In genomic region chr3:134656211-134656800, GRCh38 we compare ENCODE assay signal across 20 cellular contexts. TPM values are rescaled to one million over a fixed set of nuclear protein-coding genes. Genes with fewer than 3 reads are reported as not detected.
"Had no signal": no experiment of that assay in that cellular context is flagged by ENCODE, and none has a peak within 500 bp of the region (broad histone marks: within the 10 kb centered on the region; RNA-seq: fewer than 3 reads in every experiment).

No MANE protein-coding gene starts in this region.

- H3K27me3 ChIP-seq: ascending aorta, brain microvascular endothelial cell, gastrocnemius medialis, right lobe of liver had no signal

- H3K36me3 ChIP-seq: ascending aorta, brain microvascular endothelial cell, gastrocnemius medialis, right lobe of liver, WERI-Rb-1 had no signal

- H3K9me3 Mint-ChIP-seq: activated CD4-positive, alpha-beta T cell treated with anti-CD3 and anti-CD28 coated beads, Interleukin-2, amount 10 ng/mL, durations not matched to agents 7 days and 5 days; natural killer cell treated with Interleukin-12 subunit alpha and Interleukin-12 subunit beta and Interleukin-15 and Interleukin-18, amount 100 ng/mL, for 72 hours had no signal

- H3K27ac ChIP-seq: ascending aorta, brain microvascular endothelial cell, gastrocnemius medialis, right lobe of liver, skin epidermis, WERI-Rb-1 had no signal

- H3K27ac Mint-ChIP-seq: activated CD4-positive, alpha-beta T cell treated with anti-CD3 and anti-CD28 coated beads, Interleukin-2, amount 10 ng/mL, durations not matched to agents 7 days and 5 days; natural killer cell treated with Interleukin-12 subunit alpha and Interleukin-12 subunit beta and Interleukin-15 and Interleukin-18, amount 100 ng/mL, for 72 hours had no signal

- H3K4me3 Mint-ChIP-seq: activated CD4-positive, alpha-beta T cell treated with anti-CD3 and anti-CD28 coated beads, Interleukin-2, amount 10 ng/mL, durations not matched to agents 7 days and 5 days; natural killer cell treated with Interleukin-12 subunit alpha and Interleukin-12 subunit beta and Interleukin-15 and Interleukin-18, amount 100 ng/mL, for 72 hours had no signal

- H3K4me3 ChIP-seq: ascending aorta, gastrocnemius medialis, right lobe of liver, skin epidermis had no signal

- DNase-seq: activated CD4-positive, alpha-beta T cell treated with anti-CD3 and anti-CD28 coated beads, Interleukin-2, amount 10 ng/mL, durations not matched to agents 7 days and 5 days; activated CD4-positive, CD25-positive, alpha-beta regulatory T cell treated with anti-CD3 and anti-CD28 coated beads, Interleukin-2, amount 50 U/mL, for 72 hours; activated gamma-delta T cell; activated naive CD4-positive, alpha-beta T cell treated with anti-CD3 and anti-CD28 coated beads, Interleukin-2, amount 50 U/mL, for 16 hours; brain microvascular endothelial cell; central memory CD4-positive, alpha-beta T cell; effector memory CD4-positive, alpha-beta T cell; gastrocnemius medialis; hypothalamus; right lobe of liver; stimulated activated CD4-positive, alpha-beta T cell treated with anti-CD3 and anti-CD28 coated beads, Interleukin-1b, Interleukin-23, amount 100 ng/mL, for 48 hours; trophoblast cell; WERI-Rb-1 had no signal

- H3K9me3 ChIP-seq: ascending aorta, gastrocnemius medialis, right lobe of liver had no signal

- H3K4me1 Mint-ChIP-seq: activated CD4-positive, alpha-beta T cell treated with anti-CD3 and anti-CD28 coated beads, Interleukin-2, amount 10 ng/mL, durations not matched to agents 7 days and 5 days had no signal

- H3K36me3 Mint-ChIP-seq: natural killer cell treated with Interleukin-12 subunit alpha and Interleukin-12 subunit beta and Interleukin-15 and Interleukin-18, amount 100 ng/mL, for 72 hours had no signal

RNA-seq across cellular contexts. Expression of gene KY, which starts 5.5 kb away (rescaled TPM):
- total RNA-seq: activated CD4-positive, alpha-beta T cell treated with anti-CD3 and anti-CD28 coated beads, Interleukin-2, amount 10 ng/mL, durations not matched to agents 7 days and 5 days; dermis microvascular lymphatic vessel endothelial cell; endothelial cell of umbilical vein; esophagus mucosa; natural killer cell treated with Interleukin-12 subunit alpha and Interleukin-12 subunit beta and Interleukin-15 and Interleukin-18, amount 100 ng/mL, for 72 hours; right lobe of liver; T-helper 2 cell treated with Interferon-gamma antibody and Interleukin-4, amounts not matched to agents 100 ng/mL and 5 ng/mL, for 36 hours had no signal
